In genomic region chr3:194440756-194441155, GRCh38 we compare ENCODE assay signal across 20 cellular contexts. TPM values are rescaled to one million over a fixed set of nuclear protein-coding genes. Genes with fewer than 3 reads are reported as not detected.
"Had no signal": no experiment of that assay in that cellular context is flagged by ENCODE, and none has a peak within 500 bp of the region (broad histone marks: within the 10 kb centered on the region; RNA-seq: fewer than 3 reads in every experiment).

No MANE protein-coding gene starts in this region.

- DNase-seq: activated CD4-positive, alpha-beta T cell treated with anti-CD3 and anti-CD28 coated beads for 48 hours; activated CD4-positive, CD25-positive, alpha-beta regulatory T cell; activated CD8-positive, alpha-beta T cell treated with anti-CD3 and anti-CD28 coated beads for 36 hours; activated naive CD4-positive, alpha-beta T cell treated with Interleukin-2 at 50 U/mL for 16 hours; activated T-cell treated with anti-CD3 and anti-CD28 coated beads, Interleukin-2, amount 50 U/mL, for 1 hour; body of pancreas; central memory CD4-positive, alpha-beta T cell; heart left ventricle; mesendoderm; naive thymus-derived CD8-positive, alpha-beta T cell; pancreas; stimulated activated CD4-positive, alpha-beta T cell treated with anti-CD3 and anti-CD28 coated beads, Interleukin-4, amount 100 ng/mL, for 24 hours; stomach had no signal

- H3K27me3 Mint-ChIP-seq: activated CD8-positive, alpha-beta T cell treated with anti-CD3 and anti-CD28 coated beads for 36 hours; naive thymus-derived CD8-positive, alpha-beta T cell; type B pancreatic cell had no signal

- H3K27me3 ChIP-seq: body of pancreas, heart left ventricle, pancreas, stomach had no signal

- H3K9me3 Mint-ChIP-seq: activated CD8-positive, alpha-beta T cell treated with anti-CD3 and anti-CD28 coated beads for 36 hours; activated T-helper 2 cell treated with anti-CD3 and anti-CD28 coated beads, Interferon-gamma antibody, Interleukin-2, Interleukin-4, amounts not matched to agents 10 μg/mL and 5 μg/mL and 100 μg/mL, durations not matched to agents 14 hours and 24 hours and 36 hours; naive thymus-derived CD8-positive, alpha-beta T cell; stimulated activated effector memory CD8-positive, alpha-beta T cell treated with anti-CD3 and anti-CD28 coated beads, Interleukin-12 subunit alpha, Interleukin-12 subunit beta, amount 100 ng/mL, for 72 hours; T-helper 2 cell treated with Interferon-gamma antibody and Interleukin-4, amounts not matched to agents 5 μg/mL and 100 μg/mL, for 36 hours; type B pancreatic cell had no signal

- H3K27ac Mint-ChIP-seq: activated CD8-positive, alpha-beta T cell treated with anti-CD3 and anti-CD28 coated beads for 36 hours; activated T-helper 2 cell treated with anti-CD3 and anti-CD28 coated beads, Interferon-gamma antibody, Interleukin-2, Interleukin-4, amounts not matched to agents 10 μg/mL and 5 μg/mL and 100 μg/mL, durations not matched to agents 14 hours and 24 hours and 36 hours; T-helper 2 cell treated with Interferon-gamma antibody and Interleukin-4, amounts not matched to agents 5 μg/mL and 100 μg/mL, for 36 hours had no signal

- FAIRE-seq: colon, frontal cortex, pancreas had no signal

- H3K4me1 ChIP-seq: body of pancreas, pancreas had no signal

- ATAC-seq: activated CD8-positive, alpha-beta T cell treated with anti-CD3 and anti-CD28 coated beads for 36 hours; body of pancreas; heart left ventricle; naive thymus-derived CD8-positive, alpha-beta T cell; sciatic nerve; stimulated activated effector memory CD8-positive, alpha-beta T cell treated with anti-CD3 and anti-CD28 coated beads, Interleukin-12 subunit alpha, Interleukin-12 subunit beta, amount 100 ng/mL, for 72 hours had no signal

- H3K9me3 ChIP-seq: body of pancreas, heart left ventricle, pancreas, stomach had no signal

- H3K4me3 ChIP-seq: body of pancreas, heart left ventricle, pancreas, stomach had no signal

- H3K27ac ChIP-seq: body of pancreas, heart left ventricle, pancreas had no signal

- H3K4me3 Mint-ChIP-seq: activated CD8-positive, alpha-beta T cell treated with anti-CD3 and anti-CD28 coated beads for 36 hours; naive thymus-derived CD8-positive, alpha-beta T cell; stimulated activated effector memory CD8-positive, alpha-beta T cell treated with anti-CD3 and anti-CD28 coated beads, Interleukin-12 subunit alpha, Interleukin-12 subunit beta, amount 100 ng/mL, for 72 hours; T-helper 2 cell treated with Interferon-gamma antibody and Interleukin-4, amounts not matched to agents 5 μg/mL and 100 μg/mL, for 36 hours; type B pancreatic cell had no signal

RNA-seq across cellular contexts. Expression of gene GP5, which starts 41.7 kb away (rescaled TPM):
- total RNA-seq: body of pancreas, frontal cortex had no signal
